29 cellular contexts compared by ENCODE assay signal in genomic region chr12:52435659-52435999, GRCh38. TPM values are rescaled to one million over a fixed set of nuclear protein-coding genes. Genes with fewer than 3 reads are reported as not detected.
"Had no signal": no experiment of that assay in that cellular context is flagged by ENCODE, and none has a peak within 500 bp of the region (broad histone marks: within the 10 kb centered on the region; RNA-seq: fewer than 3 reads in every experiment).

No MANE protein-coding gene starts in this region.

- H3K27ac Mint-ChIP-seq: activated CD8-positive, alpha-beta T cell treated with anti-CD3 and anti-CD28 coated beads, Interleukin-2, amount 10 ng/mL, durations not matched to agents 7 days and 5 days; activated naive CD4-positive, alpha-beta T cell treated with anti-CD3 and anti-CD28 coated beads for 36 hours; activated naive CD8-positive, alpha-beta T cell treated with anti-CD3 and anti-CD28 coated beads, Interleukin-2, amount 10 ng/mL, durations not matched to agents 7 days and 5 days; activated T-cell treated with anti-CD3 and anti-CD28 coated beads, Interleukin-2, amount 50 U/mL, for 24 hours; activated T-helper 2 cell treated with anti-CD3 and anti-CD28 coated beads, Interferon-gamma antibody, Interleukin-2, Interleukin-4, amounts not matched to agents 10 μg/mL and 5 μg/mL and 100 μg/mL, durations not matched to agents 14 hours and 24 hours and 36 hours; progenitor cell of endocrine pancreas; stimulated activated naive CD8-positive, alpha-beta T cell treated with anti-CD3 and anti-CD28 coated beads, Interleukin-15, Interleukin-2, amounts not matched to agents 100 ng/mL and 50 ng/mL, for 24 hours had no signal

- ATAC-seq: activated CD8-positive, alpha-beta T cell treated with anti-CD3 and anti-CD28 coated beads, Interleukin-2, amount 10 ng/mL, durations not matched to agents 7 days and 5 days; gastrocnemius medialis; naive thymus-derived CD8-positive, alpha-beta T cell had no signal

- H3K4me3 ChIP-seq: cardiac muscle cell, gastrocnemius medialis, left ventricle myocardium inferior, tibial artery, uterus had no signal

- H3K9me3 Mint-ChIP-seq: activated naive CD4-positive, alpha-beta T cell treated with anti-CD3 and anti-CD28 coated beads for 36 hours; activated naive CD8-positive, alpha-beta T cell treated with anti-CD3 and anti-CD28 coated beads, Interleukin-2, amount 10 ng/mL, durations not matched to agents 7 days and 5 days; activated T-cell treated with anti-CD3 and anti-CD28 coated beads, Interleukin-2, amount 50 U/mL, for 24 hours; activated T-helper 2 cell treated with anti-CD3 and anti-CD28 coated beads, Interferon-gamma antibody, Interleukin-2, Interleukin-4, amounts not matched to agents 10 μg/mL and 5 μg/mL and 100 μg/mL, durations not matched to agents 14 hours and 24 hours and 36 hours; mesothelial cell of epicardium; naive thymus-derived CD8-positive, alpha-beta T cell; stimulated activated naive CD8-positive, alpha-beta T cell treated with anti-CD3 and anti-CD28 coated beads, Interleukin-15, Interleukin-2, amounts not matched to agents 100 ng/mL and 50 ng/mL, for 24 hours had no signal

- H3K27me3 ChIP-seq: uterus had no signal

- H3K9me3 ChIP-seq: gastrocnemius medialis, left ventricle myocardium inferior, tibial artery, uterus had no signal

- FAIRE-seq: endometrium had no signal

- H3K4me3 Mint-ChIP-seq: activated CD8-positive, alpha-beta T cell treated with anti-CD3 and anti-CD28 coated beads, Interleukin-2, amount 10 ng/mL, durations not matched to agents 7 days and 5 days; activated naive CD4-positive, alpha-beta T cell treated with anti-CD3 and anti-CD28 coated beads for 36 hours; activated naive CD8-positive, alpha-beta T cell treated with anti-CD3 and anti-CD28 coated beads, Interleukin-2, amount 10 ng/mL, durations not matched to agents 7 days and 5 days; activated T-cell treated with anti-CD3 and anti-CD28 coated beads, Interleukin-2, amount 50 U/mL, for 24 hours; mesothelial cell of epicardium; naive thymus-derived CD8-positive, alpha-beta T cell; stimulated activated naive CD8-positive, alpha-beta T cell treated with anti-CD3 and anti-CD28 coated beads, Interleukin-15, Interleukin-2, amounts not matched to agents 100 ng/mL and 50 ng/mL, for 24 hours had no signal

- H3K27ac ChIP-seq: gastrocnemius medialis, left ventricle myocardium inferior, tibial artery, uterus, VCaP had no signal

- H3K36me3 ChIP-seq: cardiac muscle cell, gastrocnemius medialis, left ventricle myocardium inferior, tibial artery, uterus had no signal

- H3K4me1 Mint-ChIP-seq: activated naive CD8-positive, alpha-beta T cell treated with anti-CD3 and anti-CD28 coated beads, Interleukin-2, amount 10 ng/mL, durations not matched to agents 7 days and 5 days had no signal

- H3K4me1 ChIP-seq: gastrocnemius medialis, left ventricle myocardium inferior, tibial artery, uterus had no signal

- H3K36me3 Mint-ChIP-seq: activated naive CD8-positive, alpha-beta T cell treated with anti-CD3 and anti-CD28 coated beads, Interleukin-2, amount 10 ng/mL, durations not matched to agents 7 days and 5 days; mesothelial cell of epicardium; naive thymus-derived CD8-positive, alpha-beta T cell had no signal

- DNase-seq: activated CD4-positive, alpha-beta T cell treated with anti-CD3 and anti-CD28 coated beads for 1 hour; activated CD4-positive, alpha-beta T cell treated with anti-CD3 and anti-CD28 coated beads, Interleukin-2, amount 50 U/mL, for 1 hour; activated CD8-positive, alpha-beta memory T cell treated with anti-CD3 and anti-CD28 coated beads, Interleukin-2, amount 50 U/mL, for 4 hours; activated CD8-positive, alpha-beta T cell treated with anti-CD3 and anti-CD28 coated beads, Interleukin-2, amount 10 ng/mL, durations not matched to agents 7 days and 5 days; activated naive CD4-positive, alpha-beta T cell treated with anti-CD3 and anti-CD28 coated beads for 36 hours; activated naive CD8-positive, alpha-beta T cell treated with anti-CD3 and anti-CD28 coated beads, Interleukin-2, amount 10 ng/mL, durations not matched to agents 7 days and 5 days; activated T-cell treated with anti-CD3 and anti-CD28 coated beads, Interleukin-2, amount 50 U/mL, for 24 hours; amniotic stem cell; gastrocnemius medialis; hippocampal formation; left ventricle myocardium inferior; naive thymus-derived CD8-positive, alpha-beta T cell; retina; stimulated activated CD4-positive, alpha-beta T cell treated with anti-CD3 and anti-CD28 coated beads, Interleukin-4, amount 100 ng/mL, for 24 hours; substantia nigra; tibial artery; uterus had no signal

RNA-seq across cellular contexts. Expression of gene KRT75, which starts 1.5 kb away (rescaled TPM):
- total RNA-seq: activated CD8-positive, alpha-beta T cell treated with anti-CD3 and anti-CD28 coated beads, Interleukin-2, amount 10 ng/mL, durations not matched to agents 7 days and 5 days; activated naive CD4-positive, alpha-beta T cell treated with anti-CD3 and anti-CD28 coated beads for 36 hours; activated naive CD8-positive, alpha-beta T cell treated with anti-CD3 and anti-CD28 coated beads, Interleukin-2, amount 10 ng/mL, durations not matched to agents 7 days and 5 days; activated T-helper 2 cell treated with anti-CD3 and anti-CD28 coated beads, Interferon-gamma antibody, Interleukin-2, Interleukin-4, amounts not matched to agents 10 μg/mL and 5 μg/mL and 100 μg/mL, durations not matched to agents 14 hours and 24 hours and 36 hours; cardiac muscle cell; chondrocyte; gastrocnemius medialis; left ventricle myocardium inferior; lung microvascular endothelial cell; mesothelial cell of epicardium; naive thymus-derived CD8-positive, alpha-beta T cell; osteocyte; progenitor cell of endocrine pancreas; T-helper 2 cell treated with Interferon-gamma antibody and Interleukin-4, amounts not matched to agents 100 ng/mL and 5 ng/mL, for 36 hours; uterus had no signal
- polyA plus RNA-seq: cardiac muscle cell; naive thymus-derived CD8-positive, alpha-beta T cell had no signal

RNA-seq across cellular contexts. Expression of gene KRT6B, which starts 16.3 kb away (rescaled TPM):
- total RNA-seq: activated CD8-positive, alpha-beta T cell treated with anti-CD3 and anti-CD28 coated beads, Interleukin-2, amount 10 ng/mL, durations not matched to agents 7 days and 5 days; activated naive CD4-positive, alpha-beta T cell treated with anti-CD3 and anti-CD28 coated beads for 36 hours; activated naive CD8-positive, alpha-beta T cell treated with anti-CD3 and anti-CD28 coated beads, Interleukin-2, amount 10 ng/mL, durations not matched to agents 7 days and 5 days; activated T-helper 2 cell treated with anti-CD3 and anti-CD28 coated beads, Interferon-gamma antibody, Interleukin-2, Interleukin-4, amounts not matched to agents 10 μg/mL and 5 μg/mL and 100 μg/mL, durations not matched to agents 14 hours and 24 hours and 36 hours; cardiac muscle cell; chondrocyte; gastrocnemius medialis; left ventricle myocardium inferior; lung microvascular endothelial cell; mesothelial cell of epicardium; naive thymus-derived CD8-positive, alpha-beta T cell; osteocyte; progenitor cell of endocrine pancreas; T-helper 2 cell treated with Interferon-gamma antibody and Interleukin-4, amounts not matched to agents 100 ng/mL and 5 ng/mL, for 36 hours; uterus had no signal
- polyA plus RNA-seq: naive thymus-derived CD8-positive, alpha-beta T cell had no signal

RNA-seq across cellular contexts. Expression of gene KRT82, which starts 29.5 kb away (rescaled TPM):
- total RNA-seq: activated CD8-positive, alpha-beta T cell treated with anti-CD3 and anti-CD28 coated beads, Interleukin-2, amount 10 ng/mL, durations not matched to agents 7 days and 5 days; activated naive CD4-positive, alpha-beta T cell treated with anti-CD3 and anti-CD28 coated beads for 36 hours; activated naive CD8-positive, alpha-beta T cell treated with anti-CD3 and anti-CD28 coated beads, Interleukin-2, amount 10 ng/mL, durations not matched to agents 7 days and 5 days; activated T-helper 2 cell treated with anti-CD3 and anti-CD28 coated beads, Interferon-gamma antibody, Interleukin-2, Interleukin-4, amounts not matched to agents 10 μg/mL and 5 μg/mL and 100 μg/mL, durations not matched to agents 14 hours and 24 hours and 36 hours; cardiac muscle cell; chondrocyte; esophagus mucosa; gastrocnemius medialis; left ventricle myocardium inferior; lung microvascular endothelial cell; mesothelial cell of epicardium; naive thymus-derived CD8-positive, alpha-beta T cell; osteocyte; progenitor cell of endocrine pancreas; T-helper 2 cell treated with Interferon-gamma antibody and Interleukin-4, amounts not matched to agents 100 ng/mL and 5 ng/mL, for 36 hours; uterus had no signal
- polyA plus RNA-seq: cardiac muscle cell; naive thymus-derived CD8-positive, alpha-beta T cell had no signal

RNA-seq across cellular contexts. Expression of gene KRT6C, which starts 38.0 kb away (rescaled TPM):
- total RNA-seq: activated CD8-positive, alpha-beta T cell treated with anti-CD3 and anti-CD28 coated beads, Interleukin-2, amount 10 ng/mL, durations not matched to agents 7 days and 5 days; activated naive CD4-positive, alpha-beta T cell treated with anti-CD3 and anti-CD28 coated beads for 36 hours; activated naive CD8-positive, alpha-beta T cell treated with anti-CD3 and anti-CD28 coated beads, Interleukin-2, amount 10 ng/mL, durations not matched to agents 7 days and 5 days; activated T-helper 2 cell treated with anti-CD3 and anti-CD28 coated beads, Interferon-gamma antibody, Interleukin-2, Interleukin-4, amounts not matched to agents 10 μg/mL and 5 μg/mL and 100 μg/mL, durations not matched to agents 14 hours and 24 hours and 36 hours; cardiac muscle cell; chondrocyte; gastrocnemius medialis; left ventricle myocardium inferior; lung microvascular endothelial cell; mesothelial cell of epicardium; naive thymus-derived CD8-positive, alpha-beta T cell; osteocyte; progenitor cell of endocrine pancreas; T-helper 2 cell treated with Interferon-gamma antibody and Interleukin-4, amounts not matched to agents 100 ng/mL and 5 ng/mL, for 36 hours had no signal
- polyA plus RNA-seq: cardiac muscle cell; naive thymus-derived CD8-positive, alpha-beta T cell had no signal

RNA-seq across cellular contexts. Expression of gene KRT84, which starts 50.2 kb away (rescaled TPM):
- total RNA-seq: activated CD8-positive, alpha-beta T cell treated with anti-CD3 and anti-CD28 coated beads, Interleukin-2, amount 10 ng/mL, durations not matched to agents 7 days and 5 days; activated naive CD4-positive, alpha-beta T cell treated with anti-CD3 and anti-CD28 coated beads for 36 hours; activated naive CD8-positive, alpha-beta T cell treated with anti-CD3 and anti-CD28 coated beads, Interleukin-2, amount 10 ng/mL, durations not matched to agents 7 days and 5 days; activated T-helper 2 cell treated with anti-CD3 and anti-CD28 coated beads, Interferon-gamma antibody, Interleukin-2, Interleukin-4, amounts not matched to agents 10 μg/mL and 5 μg/mL and 100 μg/mL, durations not matched to agents 14 hours and 24 hours and 36 hours; cardiac muscle cell; chondrocyte; esophagus mucosa; gastrocnemius medialis; left ventricle myocardium inferior; lung microvascular endothelial cell; mesothelial cell of epicardium; naive thymus-derived CD8-positive, alpha-beta T cell; osteocyte; progenitor cell of endocrine pancreas; T-helper 2 cell treated with Interferon-gamma antibody and Interleukin-4, amounts not matched to agents 100 ng/mL and 5 ng/mL, for 36 hours had no signal
- polyA plus RNA-seq: cardiac muscle cell; naive thymus-derived CD8-positive, alpha-beta T cell had no signal
